24 cellular contexts compared by ENCODE assay signal in the genomic region with DNA sequence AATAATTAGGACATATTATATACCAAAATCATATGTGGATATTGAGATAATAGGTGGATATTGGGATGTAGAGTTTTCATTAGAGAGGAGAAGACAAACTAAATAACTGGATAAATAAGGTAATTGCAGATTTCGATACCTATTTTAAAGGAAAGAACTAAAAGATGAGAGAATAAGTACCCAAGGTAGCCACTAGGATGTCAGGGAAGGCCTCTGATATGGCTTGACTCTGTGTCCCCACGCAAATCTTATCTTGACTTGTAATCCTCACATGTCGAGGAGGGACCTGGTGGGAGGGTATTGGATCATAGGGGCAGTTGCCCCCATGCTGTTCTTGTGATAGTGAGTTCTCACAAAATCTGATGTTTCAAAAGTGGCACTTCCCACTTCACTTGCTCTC. TPM values are rescaled to one million over a fixed set of nuclear protein-coding genes. Genes with fewer than 3 reads are reported as not detected.
"Had no signal": no experiment of that assay in that cellular context is flagged by ENCODE, and none has a peak within 500 bp of the region (broad histone marks: within the 10 kb centered on the region; RNA-seq: fewer than 3 reads in every experiment).

No MANE protein-coding gene starts in this region.

- H3K36me3 Mint-ChIP-seq: naive thymus-derived CD4-positive, alpha-beta T cell had no signal

- H3K4me3 Mint-ChIP-seq: naive thymus-derived CD4-positive, alpha-beta T cell; nephron progenitor cell had no signal

- H3K9me3 Mint-ChIP-seq: nephron progenitor cell had no signal

- ATAC-seq: gastroesophageal sphincter; left colon; left ventricle myocardium superior; naive thymus-derived CD4-positive, alpha-beta T cell; right cardiac atrium had no signal

- DNase-seq: effector CD4-positive, alpha-beta T cell; left colon; left ventricle myocardium superior; mesenchymal stem cell; naive thymus-derived CD4-positive, alpha-beta T cell; nephron progenitor cell; ovary; right cardiac atrium; small intestine; stimulated activated CD4-positive, alpha-beta T cell treated with anti-CD3 and anti-CD28 coated beads, Interleukin-12 subunit alpha, Interleukin-12 subunit beta, amount 100 ng/mL, for 4 hours; stimulated activated naive CD4-positive, alpha-beta T cell treated with Interleukin-2 at 50 U/mL for 16 hours; trophoblast cell had no signal

- H3K79me2 ChIP-seq: hepatocyte had no signal

- H2AFZ ChIP-seq: hepatocyte had no signal

- H3K27me3 ChIP-seq: esophagus muscularis mucosa, gastroesophageal sphincter, hepatocyte, ovary had no signal

- H3K27ac Mint-ChIP-seq: naive thymus-derived CD4-positive, alpha-beta T cell; nephron progenitor cell; progenitor cell of endocrine pancreas had no signal

- H3K36me3 ChIP-seq: esophagus muscularis mucosa, gastroesophageal sphincter, ovary had no signal

- H3K27ac ChIP-seq: coronary artery, epithelial cell of prostate, esophagus muscularis mucosa, gastroesophageal sphincter, hepatocyte, ovary had no signal

- H3K27me3 Mint-ChIP-seq: naive thymus-derived CD4-positive, alpha-beta T cell; progenitor cell of endocrine pancreas had no signal

- H3K4me2 ChIP-seq: hepatocyte had no signal

- H3K4me3 ChIP-seq: coronary artery, esophagus muscularis mucosa, gastroesophageal sphincter, hepatocyte, lung, ovary had no signal

- H3K4me1 ChIP-seq: gastroesophageal sphincter had no signal

- H3K4me1 Mint-ChIP-seq: naive thymus-derived CD4-positive, alpha-beta T cell; nephron progenitor cell had no signal

- H3K9me3 ChIP-seq: esophagus muscularis mucosa, gastroesophageal sphincter, ovary had no signal

RNA-seq across cellular contexts. Expression of gene TMEM229A, which starts 44.7 kb away (rescaled TPM):
- total RNA-seq: chondrocyte; dermis microvascular lymphatic vessel endothelial cell; esophagus muscularis mucosa; fibroblast of villous mesenchyme; kidney epithelial cell; left ventricle myocardium superior; mononuclear cell; naive thymus-derived CD4-positive, alpha-beta T cell; progenitor cell of endocrine pancreas had no signal
